In the genomic region with DNA sequence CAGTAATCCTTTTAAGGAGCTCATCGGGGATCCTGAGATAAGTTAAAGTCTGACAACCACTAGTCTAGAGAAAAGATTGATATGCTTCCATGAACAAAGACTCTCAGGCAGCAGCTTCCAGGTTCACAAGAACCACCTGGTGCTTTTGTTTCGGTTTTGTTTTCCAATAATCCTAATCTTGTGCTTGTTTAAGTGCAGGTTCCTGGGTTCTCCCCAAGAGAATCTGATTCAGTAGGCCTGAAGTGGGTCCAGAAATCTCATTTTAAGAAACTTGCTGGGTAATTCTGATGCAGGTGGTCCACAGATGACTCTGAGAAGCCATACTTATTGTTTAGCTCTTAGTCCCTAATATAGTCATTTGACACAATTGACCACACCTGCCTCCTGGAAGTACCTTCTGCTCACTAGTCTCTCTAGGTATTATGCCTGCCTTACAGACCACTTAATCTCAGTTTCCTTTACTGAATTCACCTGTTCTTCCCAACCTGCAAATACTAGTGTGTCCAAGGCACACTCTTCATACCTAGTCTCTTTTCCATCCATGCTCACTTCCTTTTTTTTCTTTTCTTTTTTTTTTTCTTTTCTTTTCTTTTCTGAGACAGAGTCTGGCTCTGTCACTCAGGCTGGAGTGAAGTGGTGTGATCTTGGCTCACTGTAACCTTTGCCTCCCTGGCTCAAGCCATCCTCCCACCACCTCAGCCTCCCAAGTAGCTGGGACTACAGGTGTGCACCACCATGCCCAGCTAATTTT, we compare ENCODE assay signal across 11 cellular contexts. TPM values are rescaled to one million over a fixed set of nuclear protein-coding genes. Genes with fewer than 3 reads are reported as not detected.
DNase-seq lines count a peak whose midpoint lies in the region; ATAC-seq and TF ChIP-seq lines count a peak whose summit lies in the region.
"Had no signal": no experiment of that assay in that cellular context is flagged by ENCODE, and none has a peak within 500 bp of the region (broad histone marks: within the 10 kb centered on the region; RNA-seq: fewer than 3 reads in every experiment).

No MANE protein-coding gene starts in this region.

- H3K4me1 ChIP-seq in osteoblast (ENCODE audit: insufficient read depth, low read length) = no peaks in the 10 kb centered on the region

- no peak overlapping the region for H3K27ac ChIP-seq in osteoblast (ENCODE audit: low read depth, low read length)

- no peak overlapping the region for H3K4me2 ChIP-seq in osteoblast (ENCODE audit: insufficient read depth, low read length)

- H3K9me3 ChIP-seq in osteoblast (ENCODE audit: low read depth, low read length) = no peaks in the 10 kb centered on the region

- peak; percentile 83 for ATAC-seq in GM19455 (IDR thresholded peaks at IDR 0.05; ENCODE audit: unreplicated experiment)
- ATAC-seq in HG02981 (IDR thresholded peaks at IDR 0.05; ENCODE audit: unreplicated experiment) = peak; percentile 75
- ATAC-seq: esophagus mucosa had no signal

- H3K27me3 ChIP-seq in osteoblast (ENCODE audit: insufficient read depth, low read length) = no peaks in the 10 kb centered on the region

- no peaks in the 10 kb centered on the region for H3K79me2 ChIP-seq in osteoblast (ENCODE audit: insufficient read depth, low read length)

- H3K4me3 ChIP-seq in osteoblast (ENCODE audit: insufficient read depth, low read length) = no peak overlapping the region
- H3K4me3 ChIP-seq: lung had no signal

- no peak for TF ChIP-seq CTCF in GM13977 (IDR thresholded peaks at IDR 0.05; ENCODE audit: extremely low read depth, insufficient read depth, missing control alignments)
- TF ChIP-seq CTCF in osteoblast (IDR thresholded peaks at IDR 0.05; ENCODE audit: extremely low read depth, low read depth, low read length) = no peak

- in situ Hi-C loops in GM13977 (cut with MboI; ENCODE audit: low pct_unique_long_range_greater_than_20kb, low sequenced_read_pairs, unreplicated experiment) = no loop called here

- no peak overlapping the region for H2AFZ ChIP-seq in osteoblast (ENCODE audit: low read length)

- no peaks in the 10 kb centered on the region for H4K20me1 ChIP-seq in osteoblast (ENCODE audit: insufficient read depth, low read length)

- H3K36me3 ChIP-seq in osteoblast (ENCODE audit: insufficient read depth, low read length) = no peaks in the 10 kb centered on the region

- peak; percentile 38 for DNase-seq in GM13977 (ENCODE audit: low spot score)
- peak; percentile 46 for DNase-seq in OCI-M1 (lab: John Stamatoyannopoulos, UW)
- DNase-seq in SW 1271 (lab: John Stamatoyannopoulos, UW) = no peak
- DNase-seq in NCI-H128 (lab: John Stamatoyannopoulos, UW; ENCODE audit: unreplicated experiment) = no peak
- DNase-seq in hypothalamus (lab: John Stamatoyannopoulos, UW) = no peak
- DNase-seq in osteoblast (ENCODE audit: insufficient read length, low spot score, missing footprints) = no peak
- DNase-seq: NCI-H510A treated with DMSO at 0.1 percent for 48 hours had no signal

RNA-seq across cellular contexts. Expression of a gene that starts 20.5 kb away (rescaled TPM):
- 23.2 and 28.9 TPM in 2 replicates for total RNA-seq in osteoblast

Comparison
In these comparisons a context has a peak if more than half of its experiments do, and no peak if none do; other contexts are left out.
1. DNase-seq: peak in GM13977 (single experiment) and OCI-M1 (single experiment); none in SW 1271 (0 of 2), NCI-H128 (single experiment), hypothalamus (0 of 51) and osteoblast (single experiment).